ENCODE assay signal across 18 cellular contexts in genomic region chr19:1889907-1890306, GRCh38.
"Had no signal": no experiment of that assay in that cellular context is flagged by ENCODE, and none has a peak within 500 bp of the region (broad histone marks: within the 10 kb centered on the region; RNA-seq: fewer than 3 reads in every experiment).

No MANE protein-coding gene starts in this region.

- H3K4me3 Mint-ChIP-seq: dendritic cell treated with granulocyte-macrophage colony-stimulating factor and Interleukin-4, amounts not matched to agents 40 ng/mL and 50 ng/mL, for 4 days; immature natural killer cell; memory B cell; stimulated activated memory B cell treated with anti-CD40 and anti-IgM and Interleukin-4, amounts not matched to agents 10 μg/mL and 1 μg/mL and 100 μg/mL, for 72 hours; T-helper 1 cell treated with Interleukin-12 subunit alpha and Interleukin-12 subunit beta and Interleukin-4 antibody, amounts not matched to agents 30 μg/mL and 1 μg/mL, for 36 hours had no signal

- H3K27ac ChIP-seq: adrenal gland, esophagus squamous epithelium, parathyroid adenoma, SJSA1, VCaP had no signal

- H3K36me3 ChIP-seq: adrenal gland, esophagus squamous epithelium, SJSA1 had no signal

- H3K9ac ChIP-seq: parathyroid adenoma had no signal

- H3K4me1 ChIP-seq: adrenal gland, parathyroid adenoma, SJSA1 had no signal

- H3K27me3 ChIP-seq: adrenal gland, esophagus squamous epithelium, SJSA1 had no signal

- H3K4me3 ChIP-seq: adrenal gland, esophagus squamous epithelium, SJSA1, smooth muscle cell had no signal

- H3K9me3 Mint-ChIP-seq: dendritic cell treated with granulocyte-macrophage colony-stimulating factor and Interleukin-4, amounts not matched to agents 40 ng/mL and 50 ng/mL, for 4 days; immature natural killer cell; memory B cell; stimulated activated memory B cell treated with anti-CD40 and anti-IgM and Interleukin-4, amounts not matched to agents 10 μg/mL and 1 μg/mL and 100 μg/mL, for 72 hours; T-helper 1 cell treated with Interleukin-12 subunit alpha and Interleukin-12 subunit beta and Interleukin-4 antibody, amounts not matched to agents 30 μg/mL and 1 μg/mL, for 36 hours had no signal

- DNase-seq: activated CD4-positive, alpha-beta T cell treated with anti-CD3 and anti-CD28 coated beads for 1 hour; adrenal gland; effector CD8-positive, alpha-beta T cell; esophagus squamous epithelium; immature natural killer cell; kidney glomerular epithelial cell; left ventricle myocardium superior; stimulated activated CD4-positive, alpha-beta T cell treated with anti-CD3 and anti-CD28 coated beads, Interleukin-4, amount 100 ng/mL, for 24 hours had no signal

- H3K4me2 ChIP-seq: smooth muscle cell had no signal

- H3K27me3 Mint-ChIP-seq: dendritic cell treated with granulocyte-macrophage colony-stimulating factor and Interleukin-4, amounts not matched to agents 40 ng/mL and 50 ng/mL, for 4 days; memory B cell; stimulated activated memory B cell treated with anti-CD40 and anti-IgM and Interleukin-4, amounts not matched to agents 10 μg/mL and 1 μg/mL and 100 μg/mL, for 72 hours had no signal

- FAIRE-seq: astrocyte had no signal

- H3K36me3 Mint-ChIP-seq: immature natural killer cell; memory B cell; stimulated activated memory B cell treated with anti-CD40 and anti-IgM and Interleukin-4, amounts not matched to agents 10 μg/mL and 1 μg/mL and 100 μg/mL, for 72 hours had no signal

- H3K9me3 ChIP-seq: adrenal gland, esophagus squamous epithelium, SJSA1 had no signal

- H2AFZ ChIP-seq: parathyroid adenoma had no signal

- ATAC-seq: left ventricle myocardium superior; sciatic nerve; stimulated activated memory B cell treated with anti-CD40 and anti-IgM and Interleukin-4, amounts not matched to agents 10 μg/mL and 1 μg/mL and 100 μg/mL, for 72 hours had no signal

- H3K27ac Mint-ChIP-seq: dendritic cell treated with granulocyte-macrophage colony-stimulating factor and Interleukin-4, amounts not matched to agents 40 ng/mL and 50 ng/mL, for 4 days; memory B cell; stimulated activated memory B cell treated with anti-CD40 and anti-IgM and Interleukin-4, amounts not matched to agents 10 μg/mL and 1 μg/mL and 100 μg/mL, for 72 hours; T-helper 1 cell treated with Interleukin-12 subunit alpha and Interleukin-12 subunit beta and Interleukin-4 antibody, amounts not matched to agents 30 μg/mL and 1 μg/mL, for 36 hours had no signal
